1 cellular context compared by ENCODE assay signal in the genomic region with DNA sequence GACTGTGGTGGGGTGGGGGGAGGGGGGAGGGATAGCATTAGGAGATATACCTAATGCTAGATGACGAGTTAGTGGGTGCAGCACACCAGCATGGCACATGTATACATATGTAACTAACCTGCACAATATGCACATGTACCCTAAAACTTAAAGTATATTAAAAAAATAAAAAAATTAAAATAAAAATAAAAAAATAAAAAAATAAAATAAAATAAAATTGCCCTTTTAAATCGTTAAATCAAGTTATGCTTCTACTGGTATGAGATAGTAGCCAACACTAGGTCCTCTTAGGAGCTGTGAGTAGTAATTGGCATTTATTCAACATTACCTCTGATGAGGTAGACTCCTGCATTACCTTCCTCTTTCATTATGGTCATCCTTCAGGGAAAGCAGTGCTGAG. TPM values are rescaled to one million over a fixed set of nuclear protein-coding genes. Genes with fewer than 3 reads are reported as not detected.
DNase-seq lines count a peak whose midpoint lies in the region; ATAC-seq and TF ChIP-seq lines count a peak whose summit lies in the region.
"Not testable (repeated sequence)": the region's sequence is repeated elsewhere in the genome, so short reads cannot be mapped to it uniquely, and the experiment has no call there.

No MANE protein-coding gene starts in this region.

- not testable (repeated sequence) for DNase-seq in WTC11 (ENCODE audit: low spot score)

- not testable (repeated sequence) for H3K27me3 Mint-ChIP-seq in WTC11 (ENCODE audit: low read depth)

- H3K27ac Mint-ChIP-seq in WTC11: not testable (repeated sequence)

- H3K9me3 Mint-ChIP-seq in WTC11: not testable (repeated sequence)

- not testable (repeated sequence) for H3K4me3 Mint-ChIP-seq in WTC11

- ATAC-seq in WTC11: not testable (repeated sequence)

- TF ChIP-seq CTCF in WTC11 (IDR thresholded peaks at IDR 0.05): not testable (repeated sequence)

- CTCF ChIA-PET in WTC11 (lab: Charles Lee): not testable (repeated sequence)

- H3K36me3 Mint-ChIP-seq in WTC11: not testable (repeated sequence)

- POLR2A ChIA-PET in WTC11 (lab: Charles Lee): not testable (repeated sequence)

- H3K4me1 Mint-ChIP-seq in WTC11: not testable (repeated sequence)

TF ChIP-seq in WTC11, 78 proteins besides CTCF, POLR2A, EP300 and RAD21:
- TF ChIP-seq HMGA2 (CRISPR knock-in tag; IDR thresholded peaks at IDR 0.05): peak; percentile 93
TF ChIP-seq in WTC11: peak in this region for 1; not testable (repeated sequence) for 77.

RNA-seq across cellular contexts. Expression of a gene that starts 52.9 kb away (rescaled TPM):
- 0.22 to 0.23 TPM (median 0.23 TPM) in 3 replicates for total RNA-seq in WTC11 (2021)
